In the genomic region with DNA sequence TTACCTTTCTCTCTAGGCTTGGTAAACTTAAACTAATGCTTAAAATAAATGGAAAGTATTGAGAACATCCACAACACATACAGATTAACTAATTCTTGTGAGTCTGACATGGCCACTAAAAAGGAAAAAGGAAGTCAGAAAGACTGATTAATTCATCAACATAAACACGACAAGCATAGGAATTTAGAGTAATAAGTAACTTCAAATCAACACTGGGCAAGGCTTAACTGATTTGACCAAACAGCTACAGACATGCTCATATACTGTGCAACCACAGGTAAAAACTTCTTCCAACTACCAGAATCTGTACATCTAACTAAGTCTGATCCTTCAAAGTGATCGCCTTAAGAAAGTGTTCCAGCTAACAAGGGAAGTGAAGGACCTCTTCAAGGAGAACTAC, we compare ENCODE assay signal across 27 cellular contexts. TPM values are rescaled to one million over a fixed set of nuclear protein-coding genes. Genes with fewer than 3 reads are reported as not detected.
A peak's percentile ranks its signal among the peaks of the same experiment; 100 is the strongest.
DNase-seq lines count a peak whose midpoint lies in the region; ATAC-seq, FAIRE-seq and TF ChIP-seq lines count a peak whose summit lies in the region.
"Had no signal": no experiment of that assay in that cellular context is flagged by ENCODE, and none has a peak within 500 bp of the region (broad histone marks: within the 10 kb centered on the region; RNA-seq: fewer than 3 reads in every experiment).

No MANE protein-coding gene starts in this region.

- TF ChIP-seq CTCF in K562 (IDR thresholded peaks at IDR 0.05 in 2 of 3, conservative IDR thresholded peaks at IDR 0.05 in 1 of 3; ENCODE audit: insufficient read depth in 2 of 3, low read depth in 1 of 3, low read length in 3 of 3) (no peak), testis (IDR thresholded peaks at IDR 0.05) (no peak)

- intact Hi-C loops in K562 (cut with micrococcal nuclease): no loop called here
- intact Hi-C loops in testis (cut with DNase I; ENCODE audit: low total_unique reads): no loop called here

- DNase-seq in K562 (ENCODE audit: extremely low read depth in 1 of 4, low spot score in 3 of 4) (no peak), T-helper 1 cell (no peak), testis (no peak), NCI-H82 treated with DMSO at 0.1 percent for 48 hours (lab: John Stamatoyannopoulos, UW; ENCODE audit: unreplicated experiment) (no peak)
- DNase-seq: ACHN; Caco-2; CD4-positive, alpha-beta T cell; DND-41; HCEC 1CT; KG1; NCI-H1092 treated with DMSO at 0.1 percent for 48 hours; NCI-H1436 treated with DMSO at 0.1 percent for 48 hours; NCI-H2029; NCI-H2227 treated with DMSO at 0.1 percent for 48 hours; NCI-H510A; NK-92 treated with Interleukin-12 subunit alpha and Interleukin-12 subunit beta, amount 100 ng/mL, for 24 hours had no signal

- TF ChIP-seq EP300 in K562 (IDR thresholded peaks at IDR 0.05; ENCODE audit: low read length): no peak

- BruUV-seq in K562 (replicated peaks; lab: Mats Ljungman, UMichigan): no TSS peak

- no peaks in the 10 kb centered on the region for H4K20me1 ChIP-seq in K562 (replicated peaks; ENCODE audit: control insufficient read depth, insufficient read depth, low read length)
- H4K20me1 ChIP-seq: BLaER1 had no signal

- TF ChIP-seq POLR2A in K562 (conservative IDR thresholded peaks at IDR 0.05): no peak
- TF ChIP-seq POLR2A in testis (IDR thresholded peaks at IDR 0.05): no peak

- H3K9me1 ChIP-seq in K562 (ENCODE audit: control insufficient read depth, insufficient read depth, low read length): no peaks in the 10 kb centered on the region

- H3K9me3 ChIP-seq in K562 (replicated peaks; ENCODE audit: control insufficient read depth, insufficient read depth, low read depth, low read length) (no peaks in the 10 kb centered on the region), testis (no peaks in the 10 kb centered on the region)
- H3K9me3 ChIP-seq: Caco-2 had no signal

- H2AFZ ChIP-seq in K562 (ENCODE audit: low read depth, low read length): no peak overlapping the region
- H2AFZ ChIP-seq: GM23338 had no signal

- CTCF ChIA-PET in K562 (lab: Yijun Ruan, JAX; ENCODE audit: low intra/inter-chr PET ratio): no interaction called here

- POLR2A ChIA-PET in K562 (lab: Yijun Ruan, JAX): interaction anchor here (2.1 kb wide), 1 partner anchor 20 kb away, joined by 9 read pairs; a partner anchor contains a TSS

- in situ Hi-C loops in K562 (cut with MboI): no loop called here

- H3K27me3 ChIP-seq in K562 (ENCODE audit: control insufficient read depth in 2 of 2, insufficient read depth in 2 of 2, low read length in 2 of 2): no peaks in the 10 kb centered on the region
- H3K27me3 ChIP-seq in testis: no peaks in the 10 kb centered on the region
- H3K27me3 ChIP-seq: BLaER1 had no signal

- H3K9ac ChIP-seq in K562 (ENCODE audit: insufficient read depth in 1 of 2, low read depth in 2 of 2, low read length in 2 of 2): no peak overlapping the region
- H3K9ac ChIP-seq: BLaER1 had no signal

- no peak overlapping the region for H3K4me2 ChIP-seq in K562 (ENCODE audit: insufficient read depth, low read length)
- H3K4me2 ChIP-seq: BLaER1, GM23338 had no signal

- WGBS in K562 (ENCODE audit: insufficient coverage, low coverage, missing lambda C conversion rate): 46% methylated on average over 2 of the region's 2 CpGs
- 83 to 89% methylated on average over 2 of the region's 2 CpGs for WGBS in testis, 2 donors

- H3K4me1 ChIP-seq in K562 (replicated peaks in 1 of 2; ENCODE audit: control insufficient read depth in 2 of 2, insufficient read depth in 2 of 2, low read length in 2 of 2) (peaks cover 0 to 5% of the 10 kb centered on the region in 2 experiments; a peak in 2 of 5 replicates), testis (no peaks in the 10 kb centered on the region)
- H3K4me1 ChIP-seq: BLaER1, Caco-2 had no signal

- H3K36me3 ChIP-seq in K562 (ENCODE audit: control insufficient read depth, insufficient read depth, low read length): 0 out of 3 replicates have a peak, but pooled peaks cover 7% of the 10 kb centered on the region
- H3K36me3 ChIP-seq in testis (ENCODE audit: low read depth, missing control alignments): no peaks in the 10 kb centered on the region
- H3K36me3 ChIP-seq: BLaER1 had no signal

- H3K4me3 ChIP-seq in K562 (no peak overlapping the region), testis (no peak overlapping the region)
- H3K4me3 ChIP-seq: BLaER1, GM23338 had no signal

- peaks cover 14% of the 10 kb centered on the region; the same call in 2 of the 3 replicates for H3K79me2 ChIP-seq in K562 (ENCODE audit: control insufficient read depth, insufficient read depth, low read length)

- no peak overlapping the region for H3K27ac ChIP-seq in K562 (ENCODE audit: extremely low read depth, low read depth, low read length)
- H3K27ac ChIP-seq in testis: no peak overlapping the region
- H3K27ac ChIP-seq: BLaER1, HL-60 had no signal

- TF ChIP-seq RAD21 in K562 (CRISPR knock-in tag; conservative IDR thresholded peaks at IDR 0.05 in 1 of 2, IDR thresholded peaks at IDR 0.05 in 1 of 2): no peak

- peak; percentile 59 for ATAC-seq in GM18909 (IDR thresholded peaks at IDR 0.05; ENCODE audit: poor library complexity, unreplicated experiment)
- ATAC-seq in HG03097 (IDR thresholded peaks at IDR 0.05; ENCODE audit: low FRiP score, unreplicated experiment): peak; percentile 65
- no peak for ATAC-seq in K562
- no peak for ATAC-seq in HG03095 (IDR thresholded peaks at IDR 0.05; ENCODE audit: unreplicated experiment)
- ATAC-seq: GM23338, Panc1, SK-N-SH treated with all-trans-retinoic acid at 6 μM for 48 hours had no signal

- peak; percentile 52 for FAIRE-seq in K562 (lab: Jason Lieb, UNC)
- FAIRE-seq: GM12891, HepG2 had no signal

TF ChIP-seq in K562, 482 proteins besides CTCF, POLR2A, EP300 and RAD21 (continues in another document):
- TF ChIP-seq CREBBP (IDR thresholded peaks at IDR 0.05; ENCODE audit: low read depth, low read length) (no peak), ETS2 (tag; IDR thresholded peaks at IDR 0.05; ENCODE audit: borderline replicate concordance, poor library complexity, severe bottlenecking) (no peak), KLF10 (CRISPR knock-in tag; IDR thresholded peaks at IDR 0.05) (no peak)
- TF ChIP-seq, protein P1, sequence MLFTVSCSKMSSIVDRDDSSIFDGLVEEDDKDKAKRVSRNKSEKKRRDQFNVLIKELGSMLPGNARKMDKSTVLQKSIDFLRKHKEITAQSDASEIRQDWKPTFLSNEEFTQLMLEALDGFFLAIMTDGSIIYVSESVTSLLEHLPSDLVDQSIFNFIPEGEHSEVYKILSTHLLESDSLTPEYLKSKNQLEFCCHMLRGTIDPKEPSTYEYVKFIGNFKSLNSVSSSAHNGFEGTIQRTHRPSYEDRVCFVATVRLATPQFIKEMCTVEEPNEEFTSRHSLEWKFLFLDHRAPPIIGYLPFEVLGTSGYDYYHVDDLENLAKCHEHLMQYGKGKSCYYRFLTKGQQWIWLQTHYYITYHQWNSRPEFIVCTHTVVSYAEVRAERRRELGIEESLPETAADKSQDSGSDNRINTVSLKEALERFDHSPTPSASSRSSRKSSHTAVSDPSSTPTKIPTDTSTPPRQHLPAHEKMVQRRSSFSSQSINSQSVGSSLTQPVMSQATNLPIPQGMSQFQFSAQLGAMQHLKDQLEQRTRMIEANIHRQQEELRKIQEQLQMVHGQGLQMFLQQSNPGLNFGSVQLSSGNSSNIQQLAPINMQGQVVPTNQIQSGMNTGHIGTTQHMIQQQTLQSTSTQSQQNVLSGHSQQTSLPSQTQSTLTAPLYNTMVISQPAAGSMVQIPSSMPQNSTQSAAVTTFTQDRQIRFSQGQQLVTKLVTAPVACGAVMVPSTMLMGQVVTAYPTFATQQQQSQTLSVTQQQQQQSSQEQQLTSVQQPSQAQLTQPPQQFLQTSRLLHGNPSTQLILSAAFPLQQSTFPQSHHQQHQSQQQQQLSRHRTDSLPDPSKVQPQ (CRISPR knock-in tag; IDR thresholded peaks at IDR 0.05; ENCODE audit: borderline replicate concordance): no peak

RNA-seq across cellular contexts. Expression of a gene that starts 20.5 kb away (rescaled TPM):
- total RNA-seq in K562 (2011; cell fraction: chromatin; rRNA removed; ENCODE audit: low replicate concordance): 44.5 and 121 TPM in 2 replicates
- total RNA-seq in K562 (2011; cell fraction: nucleolus; rRNA removed): 52.6 and 54.4 TPM in 2 replicates
- 46.5 and 79.3 TPM in 2 replicates for total RNA-seq in K562 (2011; cell fraction: nucleoplasm; rRNA removed)
- total RNA-seq in K562 (2014; rRNA removed) (17.7 and 22.6 TPM in 2 replicates), K562 (2014; rRNA removed; fragmentation: Illumina TruSeq; extraction: Trizol) (24.5 and 28.7 TPM in 2 replicates), K562 (2015; rRNA removed; fragmentation: Illumina TruSeq; extraction: Trizol) (22.9 and 23.7 TPM in 2 replicates), K562 (2021) (14.9 and 15.6 TPM in 2 replicates), testis (10 to 100 TPM; 55.8 to 62.6 TPM)
- polyA plus RNA-seq in K562 (2011; rRNA removed) (14.5 and 20.4 TPM in 2 replicates), K562 (2014; fragmentation: Illumina TruSeq; extraction: Trizol) (9.3 and 12.5 TPM in 2 replicates), K562 (2014; fragmentation: Nextera tagmentation; extraction: Ambion mirVana) (1 to 10 TPM; 3.5 to 4.0 TPM), K562 (2014; rRNA removed) (15.4 and 18.3 TPM in 2 replicates), testis (ENCODE audit: insufficient read depth, low read depth, low replicate concordance) (24.6 TPM)
- polyA plus RNA-seq in K562 (2011; cell fraction: cytosol; rRNA removed): 2.4 and 3.3 TPM in 2 replicates
- 27.4 and 48.7 TPM in 2 replicates for polyA plus RNA-seq in K562 (2011; cell fraction: nucleus; rRNA removed)
- 5.2 and 17.4 TPM in 2 replicates for polyA plus RNA-seq in K562 (2012)
- 37.0 and 38.9 TPM in 2 replicates for polyA minus RNA-seq in K562 (2011; rRNA and poly(A)+ RNA removed)
- polyA minus RNA-seq in K562 (2011; cell fraction: cytosol; rRNA and poly(A)+ RNA removed): 6.6 and 8.2 TPM in 2 replicates
- polyA minus RNA-seq in K562 (2011; cell fraction: nucleus; rRNA and poly(A)+ RNA removed): 99.9 and 108 TPM in 2 replicates

RNA-seq across cellular contexts. Expression of a gene that starts 57.2 kb away (rescaled TPM):
- total RNA-seq in K562 (2011; cell fraction: chromatin; rRNA removed; ENCODE audit: low replicate concordance): not detected in 2 replicates
- not detected in 2 replicates for total RNA-seq in K562 (2011; cell fraction: nucleolus; rRNA removed)
- not detected in 2 replicates for total RNA-seq in K562 (2011; cell fraction: nucleoplasm; rRNA removed)
- total RNA-seq in K562 (2014; rRNA removed): not detected in 2 replicates
- not detected in 2 replicates for total RNA-seq in K562 (2014; rRNA removed; fragmentation: Illumina TruSeq; extraction: Trizol)
- total RNA-seq in K562 (2015; rRNA removed; fragmentation: Illumina TruSeq; extraction: Trizol): not detected in 2 replicates
- total RNA-seq in K562 (2021): not detected in 2 replicates
- not detected in 2 replicates for polyA plus RNA-seq in K562 (2011; rRNA removed)
- not detected in 2 replicates for polyA plus RNA-seq in K562 (2011; cell fraction: cytosol; rRNA removed)
- not detected in 2 replicates for polyA plus RNA-seq in K562 (2011; cell fraction: nucleus; rRNA removed)
- not detected in 2 replicates for polyA plus RNA-seq in K562 (2012)
- polyA plus RNA-seq in K562 (2014; fragmentation: Illumina TruSeq; extraction: Trizol): not detected in 2 replicates
- polyA plus RNA-seq in K562 (2014; fragmentation: Nextera tagmentation; extraction: Ambion mirVana): not detected
- not detected in 2 replicates for polyA plus RNA-seq in K562 (2014; rRNA removed)
- not detected in 2 replicates for polyA minus RNA-seq in K562 (2011; rRNA and poly(A)+ RNA removed)
- not detected in 2 replicates for polyA minus RNA-seq in K562 (2011; cell fraction: cytosol; rRNA and poly(A)+ RNA removed)
- not detected in 2 replicates for polyA minus RNA-seq in K562 (2011; cell fraction: nucleus; rRNA and poly(A)+ RNA removed)
- total RNA-seq in testis: 1 to 10 TPM; 1.3 TPM
- polyA plus RNA-seq in testis (ENCODE audit: insufficient read depth, low read depth, low replicate concordance): 0.87 TPM
- total RNA-seq: Caco-2; CD4-positive, alpha-beta T cell; HepG2; HT-29 had no signal
- polyA plus RNA-seq: HepG2 had no signal

Comparison
In these comparisons a context has a peak if more than half of its experiments do, and no peak if none do; other contexts are left out.
1. ATAC-seq: peak in GM18909 (single experiment) and HG03097 (single experiment); none in K562 (single experiment) and HG03095 (single experiment).